In genomic region chr5:169716287-169716686, GRCh38 we compare ENCODE assay signal across 13 cellular contexts.
DNase-seq lines count a peak whose midpoint lies in the region; ATAC-seq and TF ChIP-seq lines count a peak whose summit lies in the region.
"Had no signal": no experiment of that assay in that cellular context is flagged by ENCODE, and none has a peak within 500 bp of the region (broad histone marks: within the 10 kb centered on the region; RNA-seq: fewer than 3 reads in every experiment).

No MANE protein-coding gene starts in this region.

- H3K36me3 ChIP-seq in RWPE2 (ENCODE audit: low read depth), result no peaks in the 10 kb centered on the region

- DNase-seq in NOMO-1 (lab: John Stamatoyannopoulos, UW; ENCODE audit: unreplicated experiment in 2 of 2) (peak; percentile 31 to 41), NOMO-1 treated with dmso at 0.1 percent for 144 hours (lab: John Stamatoyannopoulos, UW; ENCODE audit: unreplicated experiment) (no peak), RWPE2 (ENCODE audit: low spot score) (no peak), epithelial cell of proximal tubule (ENCODE audit: low read depth) (peak; percentile 87), pulmonary artery endothelial cell (ENCODE audit: low read depth, low spot score) (peak; percentile 75), NCI-H2029 treated with DMSO at 0.1 percent for 48 hours (lab: John Stamatoyannopoulos, UW) (no peak)
- DNase-seq in activated CD8-positive, alpha-beta memory T cell treated with anti-CD3 and anti-CD28 coated beads for 24 hours, result no peak
- DNase-seq: 8988T, erythroblast, SIG-M5 had no signal

- H3K4me3 ChIP-seq in RWPE2 (ENCODE audit: severe bottlenecking), result no peak overlapping the region
- no peak overlapping the region for H3K4me3 ChIP-seq in epithelial cell of proximal tubule (ENCODE audit: low read depth, low read length)

- H3K4me1 ChIP-seq in RWPE2 (ENCODE audit: insufficient read depth, poor library complexity, severe bottlenecking), result peaks cover 16% of the 10 kb centered on the region

- peak overlapping the region; percentile 77 for H3K27ac ChIP-seq in RWPE2 (ENCODE audit: poor library complexity, severe bottlenecking)
- H3K27ac ChIP-seq: KMS-11 had no signal

- H3K27me3 ChIP-seq in RWPE2 (ENCODE audit: insufficient read depth, poor library complexity, severe bottlenecking), result no peaks in the 10 kb centered on the region

- ATAC-seq in RWPE2 (ENCODE audit: low read depth), result no peak
- ATAC-seq in HG02973 (IDR thresholded peaks at IDR 0.05; ENCODE audit: unreplicated experiment), result no peak
- ATAC-seq: activated CD4-positive, CD25-positive, alpha-beta regulatory T cell treated with anti-CD3 and anti-CD28 coated beads, Interleukin-2, amount 50 U/mL, for 24 hours had no signal

- no peaks in the 10 kb centered on the region for H3K9me3 ChIP-seq in RWPE2 (ENCODE audit: severe bottlenecking)

- TF ChIP-seq CTCF in RWPE2 (IDR thresholded peaks at IDR 0.05; ENCODE audit: poor library complexity, severe bottlenecking) (no peak), epithelial cell of proximal tubule (conservative IDR thresholded peaks at IDR 0.05; ENCODE audit: low read depth, low read length) (no peak)

Comparison
In these comparisons a context has a peak if more than half of its experiments do, and no peak if none do; other contexts are left out.
1. DNase-seq: peak in NOMO-1 (2 of 2), epithelial cell of proximal tubule (single experiment) and pulmonary artery endothelial cell (single experiment); none in NOMO-1 treated with dmso at 0.1 percent for 144 hours (single experiment), RWPE2 (single experiment), activated CD8-positive, alpha-beta memory T cell treated with anti-CD3 and anti-CD28 coated beads for 24 hours (single experiment) and NCI-H2029 treated with DMSO at 0.1 percent for 48 hours (single experiment).